1 cellular context compared by ENCODE assay signal in genomic region chr10:73780966-73781365, GRCh38.
TF ChIP-seq lines count a peak whose summit lies in the region.

No MANE protein-coding gene starts in this region.

TF ChIP-seq in GM23338, 12 proteins besides CTCF, POLR2A, EP300 and RAD21 (continued from another document):
- TF ChIP-seq ZNF462 (CRISPR knock-in tag; IDR thresholded peaks at IDR 0.05) (no peak), ZNF114 (CRISPR knock-in tag; IDR thresholded peaks at IDR 0.05) (no peak)
TF ChIP-seq in GM23338: peak in this region for 0.
